9 cellular contexts compared by ENCODE assay signal in genomic region chr4:172830295-172830764, GRCh38.
DNase-seq lines count a peak whose midpoint lies in the region; ATAC-seq, FAIRE-seq and TF ChIP-seq lines count a peak whose summit lies in the region.
"Had no signal": no experiment of that assay in that cellular context is flagged by ENCODE, and none has a peak within 500 bp of the region (broad histone marks: within the 10 kb centered on the region; RNA-seq: fewer than 3 reads in every experiment).

No MANE protein-coding gene starts in this region.

- WGBS in small intestine, 3 donors: 2 to 7% (median 4%) methylated on average over 5 of the region's 5 CpGs

- no peak for TF ChIP-seq POLR2A in erythroblast (IDR thresholded peaks at IDR 0.05; ENCODE audit: low read length)

- no peaks in the 10 kb centered on the region for H3K36me3 ChIP-seq in small intestine (ENCODE audit: control insufficient read depth in 2 of 2, insufficient read depth in 2 of 2, low read length in 2 of 2)
- H3K36me3 ChIP-seq: BLaER1 treated with 17β-estradiol and CSF1 and Interleukin-3, amounts not matched to agents 10 nM and 100 nM had no signal

- ATAC-seq in HG02623 (IDR thresholded peaks at IDR 0.05; ENCODE audit: unreplicated experiment): no peak

- no peak for FAIRE-seq in small intestine (lab: Jason Lieb, UNC)

- H3K4me1 ChIP-seq in small intestine (ENCODE audit: control insufficient read depth in 2 of 2, insufficient read depth in 1 of 2, low read depth in 1 of 2, low read length in 1 of 2): no peaks in the 10 kb centered on the region
- H3K4me1 ChIP-seq: BLaER1 treated with 17β-estradiol and CSF1 and Interleukin-3, amounts not matched to agents 10 nM and 100 nM had no signal

- DNase-seq in NCI-H1417 (lab: John Stamatoyannopoulos, UW): peak; percentile 44 to 76 (median 50)
- no peak for DNase-seq in NCI-H1417 treated with DMSO at 0.1 percent for 48 hours (lab: John Stamatoyannopoulos, UW)
- DNase-seq in NCI-H69 (lab: John Stamatoyannopoulos, UW): peak; percentile 50
- DNase-seq in erythroblast (lab: John Stamatoyannopoulos, UW): peak; percentile 12 to 42
- peak; percentile 25 for DNase-seq in small intestine
- DNase-seq in HK-2 (ENCODE audit: unreplicated experiment): no peak
- DNase-seq in cerebellar nuclear complex (lab: John Stamatoyannopoulos, UW): no peak

- H3K4me3 ChIP-seq in small intestine (ENCODE audit: low read depth in 1 of 2, low read length in 2 of 2): no peak overlapping the region
- H3K4me3 ChIP-seq: BLaER1 treated with 17β-estradiol and CSF1 and Interleukin-3, amounts not matched to agents 10 nM and 100 nM had no signal

- H3K9me3 ChIP-seq in small intestine (ENCODE audit: control insufficient read depth, low read depth): no peaks in the 10 kb centered on the region
- H3K9me3 ChIP-seq: BLaER1 treated with 17β-estradiol and CSF1 and Interleukin-3, amounts not matched to agents 10 nM and 100 nM had no signal

- H3K27ac ChIP-seq in small intestine (ENCODE audit: low read depth in 1 of 2, low read length in 1 of 2): no peak overlapping the region
- H3K27ac ChIP-seq: BLaER1 treated with 17β-estradiol and CSF1 and Interleukin-3, amounts not matched to agents 10 nM and 100 nM had no signal

- H3K27me3 ChIP-seq in small intestine (ENCODE audit: control insufficient read depth in 2 of 2, insufficient read depth in 2 of 2, low read length in 2 of 2): no peaks in the 10 kb centered on the region
- H3K27me3 ChIP-seq: BLaER1 treated with 17β-estradiol and CSF1 and Interleukin-3, amounts not matched to agents 10 nM and 100 nM had no signal

Comparison
In these comparisons a context has a peak if more than half of its experiments do, and no peak if none do; other contexts are left out.
1. DNase-seq: peak in NCI-H1417 (3 of 3), NCI-H69 (single experiment), erythroblast (2 of 2) and small intestine (single experiment); none in NCI-H1417 treated with DMSO at 0.1 percent for 48 hours (single experiment), HK-2 (single experiment) and cerebellar nuclear complex (0 of 2).